Comparison of ENCODE assay signal across 9 cellular contexts in the genomic region with DNA sequence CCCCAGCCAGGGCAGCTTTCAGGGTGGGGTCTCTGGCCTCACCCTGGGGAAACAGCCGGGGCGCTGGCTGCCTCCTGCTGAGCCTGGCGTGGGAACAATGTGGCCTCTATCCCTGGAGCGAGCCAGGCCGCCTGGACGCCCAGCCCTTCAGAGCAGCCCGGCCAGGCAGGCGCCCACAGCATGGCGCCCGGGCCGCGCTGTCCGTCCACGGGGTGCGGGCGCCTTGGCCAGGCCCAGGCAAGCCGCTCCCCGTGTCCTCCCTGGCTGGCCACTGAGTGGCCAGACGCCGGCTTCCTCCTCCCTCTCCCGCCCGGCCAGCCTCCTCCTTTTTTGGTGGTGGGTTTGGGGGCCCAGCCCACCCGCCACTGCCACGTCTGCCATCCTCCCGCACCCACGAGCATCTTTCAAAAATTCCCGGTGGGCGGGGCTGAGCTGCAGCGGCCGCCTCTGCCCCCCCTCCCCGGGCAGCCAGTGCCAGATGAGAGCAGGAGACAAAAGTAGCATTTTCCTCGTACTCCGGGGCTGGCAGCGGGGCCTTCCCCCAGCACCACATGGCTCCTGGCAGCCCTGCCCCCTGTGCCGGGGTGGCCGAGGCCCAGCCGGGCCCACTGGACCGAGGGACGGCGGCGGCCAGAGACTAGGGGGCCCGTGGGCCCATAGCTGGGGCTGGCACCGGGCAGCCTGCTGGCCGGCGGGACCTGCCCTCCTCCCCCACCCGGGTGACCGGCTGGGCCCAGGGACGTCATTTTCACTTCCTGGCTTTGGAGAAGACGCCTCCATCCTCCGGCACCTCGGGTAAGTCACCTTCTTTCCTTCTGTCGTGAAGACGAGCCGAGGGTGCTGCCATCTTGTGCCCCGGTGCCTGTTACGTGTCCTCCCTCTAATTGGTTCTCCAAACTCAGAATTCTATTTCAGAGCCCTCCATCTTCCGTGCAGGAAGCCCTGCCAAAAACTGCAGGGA.
A peak's percentile ranks its signal among the peaks of the same experiment; 100 is the strongest.
DNase-seq lines count a peak whose midpoint lies in the region; ATAC-seq, FAIRE-seq and TF ChIP-seq lines count a peak whose summit lies in the region.
"Had no signal": no experiment of that assay in that cellular context is flagged by ENCODE, and none has a peak within 500 bp of the region (broad histone marks: within the 10 kb centered on the region; RNA-seq: fewer than 3 reads in every experiment).

No MANE protein-coding gene starts in this region.

- ATAC-seq in mucosa of descending colon = peak; percentile 12

- no peaks in the 10 kb centered on the region for H3K27me3 Mint-ChIP-seq in activated naive CD4-positive, alpha-beta T cell treated with anti-CD3 and anti-CD28 coated beads, Interleukin-2, amount 10 ng/mL, durations not matched to agents 7 days and 5 days

- H3K9me3 ChIP-seq in colonic mucosa = no peaks in the 10 kb centered on the region
- no peaks in the 10 kb centered on the region for H3K9me3 ChIP-seq in mucosa of descending colon

- peaks cover 12% of the 10 kb centered on the region for H3K36me3 Mint-ChIP-seq in activated naive CD4-positive, alpha-beta T cell treated with anti-CD3 and anti-CD28 coated beads, Interleukin-2, amount 10 ng/mL, durations not matched to agents 7 days and 5 days

- H3K4me1 Mint-ChIP-seq in activated naive CD4-positive, alpha-beta T cell treated with anti-CD3 and anti-CD28 coated beads, Interleukin-2, amount 10 ng/mL, durations not matched to agents 7 days and 5 days = peaks cover 30% of the 10 kb centered on the region

- TF ChIP-seq CTCF in colonic mucosa (IDR thresholded peaks at IDR 0.05) (no peak), mucosa of descending colon (IDR thresholded peaks at IDR 0.05) (no peak), GM10248 (IDR thresholded peaks at IDR 0.05; ENCODE audit: control extremely low read depth, extremely low read depth, low read depth, missing control alignments) (no peak)

- DNase-seq in AG08396 (ENCODE audit: low spot score) (peak; percentile 90), NCI-H1105 (lab: John Stamatoyannopoulos, UW) (peak; percentile 62), colonic mucosa (no peak), mucosa of descending colon (peak in 2 of 3 donors; percentile 55 to 72), GM10248 (ENCODE audit: extremely low spot score) (no peak), Kasumi-1 (lab: John Stamatoyannopoulos, UW) (no peak), HTR-8/SVneo (ENCODE audit: insufficient read length, low spot score) (no peak)
- DNase-seq in activated naive CD4-positive, alpha-beta T cell treated with anti-CD3 and anti-CD28 coated beads, Interleukin-2, amount 10 ng/mL, durations not matched to agents 7 days and 5 days = no peak

- intact Hi-C loops in colonic mucosa (cut with DNase I) = no loop called here
- intact Hi-C loops in mucosa of descending colon (cut with DNase I, micrococcal nuclease) = loop anchor here in 1 of 2 donors (10.0 kb wide), 1 partner anchor 65 kb away; no protein-coding TSS in a partner anchor

- no peak for FAIRE-seq in HTR-8/SVneo (lab: Jason Lieb, UNC)

- H3K27ac ChIP-seq in colonic mucosa = peak overlapping the region; percentile 99

- CTCF ChIA-PET in GM10248 (lab: Yijun Ruan, JAX) = no interaction called here
- CTCF ChIA-PET in activated naive CD4-positive, alpha-beta T cell treated with anti-CD3 and anti-CD28 coated beads, Interleukin-2, amount 10 ng/mL, durations not matched to agents 7 days and 5 days (lab: Charles Lee) = no interaction called here

- H3K4me1 ChIP-seq in colonic mucosa = peaks cover 47% of the 10 kb centered on the region
- peaks cover 40% of the 10 kb centered on the region for H3K4me1 ChIP-seq in mucosa of descending colon (ENCODE audit: low read depth)

- no peaks in the 10 kb centered on the region for H3K27me3 ChIP-seq in colonic mucosa

- H3K4me3 ChIP-seq in colonic mucosa = peak overlapping the region; percentile 15
- no peak overlapping the region for H3K4me3 ChIP-seq in mucosa of descending colon

- POLR2A ChIA-PET in GM10248 (lab: Yijun Ruan, JAX) = no interaction called here

- no peak overlapping the region for H3K4me3 Mint-ChIP-seq in activated naive CD4-positive, alpha-beta T cell treated with anti-CD3 and anti-CD28 coated beads, Interleukin-2, amount 10 ng/mL, durations not matched to agents 7 days and 5 days
- H3K4me3 Mint-ChIP-seq: T-helper 1 cell treated with Interleukin-12 subunit alpha and Interleukin-12 subunit beta and Interleukin-4 antibody, amounts not matched to agents 30 μg/mL and 1 μg/mL, for 36 hours had no signal

- H3K36me3 ChIP-seq in colonic mucosa = no peaks in the 10 kb centered on the region
- no peaks in the 10 kb centered on the region for H3K36me3 ChIP-seq in mucosa of descending colon (ENCODE audit: low read depth)

- H3K9ac ChIP-seq in colonic mucosa (ENCODE audit: low read depth in 2 of 2, low read length in 2 of 2) = peak overlapping the region; percentile 13 to 61

- H3K9me3 Mint-ChIP-seq in activated naive CD4-positive, alpha-beta T cell treated with anti-CD3 and anti-CD28 coated beads, Interleukin-2, amount 10 ng/mL, durations not matched to agents 7 days and 5 days = no peaks in the 10 kb centered on the region
- H3K9me3 Mint-ChIP-seq: T-helper 1 cell treated with Interleukin-12 subunit alpha and Interleukin-12 subunit beta and Interleukin-4 antibody, amounts not matched to agents 30 μg/mL and 1 μg/mL, for 36 hours had no signal

- H3K27ac Mint-ChIP-seq in activated naive CD4-positive, alpha-beta T cell treated with anti-CD3 and anti-CD28 coated beads, Interleukin-2, amount 10 ng/mL, durations not matched to agents 7 days and 5 days = no peak overlapping the region
- H3K27ac Mint-ChIP-seq: T-helper 1 cell treated with Interleukin-12 subunit alpha and Interleukin-12 subunit beta and Interleukin-4 antibody, amounts not matched to agents 30 μg/mL and 1 μg/mL, for 36 hours had no signal

Comparison
In these comparisons a context has a peak if more than half of its experiments do, and no peak if none do; other contexts are left out.
1. DNase-seq: peak in AG08396 (single experiment), NCI-H1105 (single experiment) and mucosa of descending colon (2 of 3); none in colonic mucosa (single experiment), GM10248 (single experiment), activated naive CD4-positive, alpha-beta T cell treated with anti-CD3 and anti-CD28 coated beads, Interleukin-2, amount 10 ng/mL, durations not matched to agents 7 days and 5 days (single experiment), Kasumi-1 (0 of 2) and HTR-8/SVneo (single experiment).